Comparison of ENCODE assay signal across 8 cellular contexts in the genomic region with DNA sequence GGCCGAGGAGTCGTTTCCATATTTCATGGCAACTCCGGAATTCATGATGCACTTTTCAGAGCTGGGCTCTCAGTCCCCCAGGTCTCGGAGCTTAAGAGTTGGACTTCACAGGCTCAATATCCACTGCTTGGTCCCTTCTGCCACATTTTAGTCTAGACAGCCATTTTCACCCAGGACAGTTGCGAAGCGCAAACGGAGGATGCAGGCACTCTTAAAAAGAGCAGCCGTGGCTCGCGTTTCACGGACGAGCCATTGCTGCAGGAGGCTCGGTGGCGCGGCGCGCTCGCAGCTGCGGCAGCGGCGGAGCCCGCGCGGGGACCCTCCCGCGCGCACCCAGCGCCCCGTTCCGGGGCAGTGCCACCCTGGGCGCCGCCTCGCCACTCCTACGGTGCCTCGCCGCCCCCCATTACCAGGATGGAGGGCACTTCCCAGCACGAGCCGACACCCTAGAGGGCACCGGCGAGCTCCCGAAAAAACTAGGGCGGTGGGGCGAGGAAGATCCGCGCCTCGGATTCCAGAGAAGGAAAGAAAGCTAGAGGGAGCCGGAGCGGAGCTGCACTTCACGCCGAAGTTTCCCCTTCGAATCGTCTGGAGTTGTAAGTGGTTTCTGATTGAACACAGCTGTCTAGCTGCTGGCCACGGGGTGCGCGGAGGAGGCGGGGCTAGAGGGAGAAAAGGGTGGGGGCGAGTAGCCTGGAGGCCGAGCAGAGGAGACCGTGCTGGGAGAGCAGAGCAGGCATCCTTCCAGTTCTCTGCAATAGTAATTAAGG.
DNase-seq lines count a peak whose midpoint lies in the region; ATAC-seq and TF ChIP-seq lines count a peak whose summit lies in the region.

No MANE protein-coding gene starts in this region.

- peak overlapping the region; percentile 52; the same call in 1 of the 2 replicates for H3K27ac Mint-ChIP-seq in WTC11

- peak; percentile 83 for ATAC-seq in WTC11

- H3K4me3 ChIP-seq in GM12864 (ENCODE audit: low read depth, low read length) (peak overlapping the region; percentile 64), cardiac fibroblast (replicated peaks in 1 of 2; ENCODE audit: low read depth in 2 of 2, low read length in 2 of 2) (peak overlapping the region; percentile 70 to 79)

- H3K4me1 Mint-ChIP-seq in WTC11: peaks cover 54% of the 10 kb centered on the region

- peak overlapping the region; percentile 92 for H3K4me3 Mint-ChIP-seq in WTC11

- peaks cover 11% of the 10 kb centered on the region for H3K27me3 Mint-ChIP-seq in WTC11 (ENCODE audit: low read depth)

- H3K9me3 Mint-ChIP-seq in WTC11: no peaks in the 10 kb centered on the region

- peak; percentile 12 for DNase-seq in GM12864 (ENCODE audit: low read depth)
- peak; percentile 87 for DNase-seq in HEK293T (ENCODE audit: extremely low spot score)
- DNase-seq in NCI-H1092 (lab: John Stamatoyannopoulos, UW): peak; percentile 16
- peak; percentile 87 for DNase-seq in WTC11 (ENCODE audit: low spot score)
- DNase-seq in cardiac fibroblast (ENCODE audit: low read depth in 2 of 2): peak; percentile 91 to 96
- peak; percentile 64 for DNase-seq in inferior parietal cortex (ENCODE audit: extremely low spot score)
- peak; percentile 79 for DNase-seq in smooth muscle cell of the brain vasculature (ENCODE audit: low read depth, low spot score)
- DNase-seq in cerebellar nuclear complex (lab: John Stamatoyannopoulos, UW): no peak

- TF ChIP-seq CTCF in GM12864 (IDR thresholded peaks at IDR 0.05; ENCODE audit: low read depth, low read length, missing control alignments): no peak
- TF ChIP-seq CTCF in WTC11 (IDR thresholded peaks at IDR 0.05): no peak
- TF ChIP-seq CTCF in cardiac fibroblast (IDR thresholded peaks at IDR 0.05; ENCODE audit: low read depth, low read length): peak; percentile 26

- CTCF ChIA-PET in HEK293T (lab: Yijun Ruan, JAX): interaction anchor here (0.6 to 1.3 kb wide), 5 partner anchors 149 to 351 kb away, joined by 3 to 6 read pairs (median 3); no protein-coding TSS in a partner anchor
- CTCF ChIA-PET in WTC11 (lab: Charles Lee): interaction anchor here (0.6 to 1.8 kb wide), 8 partner anchors 11 to 311 kb away, joined by 3 to 10 read pairs (median 4); no protein-coding TSS in a partner anchor

- H3K36me3 Mint-ChIP-seq in WTC11: no peaks in the 10 kb centered on the region

- POLR2A ChIA-PET in HEK293T (lab: Yijun Ruan, JAX): interaction anchor here (0.6 to 2.0 kb wide), 21 partner anchors 9 to 318 kb away, joined by 3 to 6 read pairs (median 3); a partner anchor contains a TSS
- POLR2A ChIA-PET in WTC11 (lab: Charles Lee): interaction anchor here (0.6 to 2.3 kb wide), 5 partner anchors 11 to 176 kb away, joined by 3 to 8 read pairs (median 3); no protein-coding TSS in a partner anchor

TF ChIP-seq in HEK293T, 16 proteins besides CTCF, POLR2A, EP300 and RAD21:
- TF ChIP-seq, protein P1, sequence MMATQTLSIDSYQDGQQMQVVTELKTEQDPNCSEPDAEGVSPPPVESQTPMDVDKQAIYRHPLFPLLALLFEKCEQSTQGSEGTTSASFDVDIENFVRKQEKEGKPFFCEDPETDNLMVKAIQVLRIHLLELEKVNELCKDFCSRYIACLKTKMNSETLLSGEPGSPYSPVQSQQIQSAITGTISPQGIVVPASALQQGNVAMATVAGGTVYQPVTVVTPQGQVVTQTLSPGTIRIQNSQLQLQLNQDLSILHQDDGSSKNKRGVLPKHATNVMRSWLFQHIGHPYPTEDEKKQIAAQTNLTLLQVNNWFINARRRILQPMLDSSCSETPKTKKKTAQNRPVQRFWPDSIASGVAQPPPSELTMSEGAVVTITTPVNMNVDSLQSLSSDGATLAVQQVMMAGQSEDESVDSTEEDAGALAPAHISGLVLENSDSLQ (IDR thresholded peaks at IDR 0.05): no peak
- TF ChIP-seq HDGF (IDR thresholded peaks at IDR 0.05; ENCODE audit: borderline replicate concordance) (no peak), L3MBTL2 (conservative IDR thresholded peaks at IDR 0.05) (peak; percentile 58; the same call in 1 of the 2 replicates)

TF ChIP-seq in WTC11, 78 proteins besides CTCF, POLR2A, EP300 and RAD21 (continues in another document):
- TF ChIP-seq, protein P2, sequence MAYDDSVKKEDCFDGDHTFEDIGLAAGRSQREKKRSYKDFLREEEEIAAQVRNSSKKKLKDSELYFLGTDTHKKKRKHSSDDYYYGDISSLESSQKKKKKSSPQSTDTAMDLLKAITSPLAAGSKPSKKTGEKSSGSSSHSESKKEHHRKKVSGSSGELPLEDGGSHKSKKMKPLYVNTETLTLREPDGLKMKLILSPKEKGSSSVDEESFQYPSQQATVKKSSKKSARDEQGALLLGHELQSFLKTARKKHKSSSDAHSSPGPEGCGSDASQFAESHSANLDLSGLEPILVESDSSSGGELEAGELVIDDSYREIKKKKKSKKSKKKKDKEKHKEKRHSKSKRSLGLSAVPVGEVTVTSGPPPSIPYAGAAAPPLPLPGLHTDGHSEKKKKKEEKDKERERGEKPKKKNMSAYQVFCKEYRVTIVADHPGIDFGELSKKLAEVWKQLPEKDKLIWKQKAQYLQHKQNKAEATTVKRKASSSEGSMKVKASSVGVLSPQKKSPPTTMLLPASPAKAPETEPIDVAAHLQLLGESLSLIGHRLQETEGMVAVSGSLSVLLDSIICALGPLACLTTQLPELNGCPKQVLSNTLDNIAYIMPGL (CRISPR knock-in tag; IDR thresholded peaks at IDR 0.05): 0 out of 2 replicates have a peak, but pooled peaks have one; percentile 50
- TF ChIP-seq ZNF232 (CRISPR knock-in tag; IDR thresholded peaks at IDR 0.05): 0 out of 2 replicates have a peak, but pooled peaks have one; percentile 4
- 0 out of 2 replicates have a peak, but pooled peaks have one; percentile 25 for TF ChIP-seq ZNF423 (CRISPR knock-in tag; IDR thresholded peaks at IDR 0.05)
- no peak for TF ChIP-seq SMAD4 (CRISPR knock-in tag; IDR thresholded peaks at IDR 0.05)
- no peak for TF ChIP-seq JAZF1 (CRISPR knock-in tag; IDR thresholded peaks at IDR 0.05)
- TF ChIP-seq, protein P3, sequence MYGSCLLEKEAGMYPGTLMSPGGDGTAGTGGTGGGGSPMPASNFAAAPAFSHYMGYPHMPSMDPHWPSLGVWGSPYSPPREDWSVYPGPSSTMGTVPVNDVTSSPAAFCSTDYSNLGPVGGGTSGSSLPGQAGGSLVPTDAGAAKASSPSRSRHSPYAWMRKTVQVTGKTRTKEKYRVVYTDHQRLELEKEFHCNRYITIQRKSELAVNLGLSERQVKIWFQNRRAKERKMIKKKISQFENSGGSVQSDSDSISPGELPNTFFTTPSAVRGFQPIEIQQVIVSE (CRISPR knock-in tag; IDR thresholded peaks at IDR 0.05; ENCODE audit: borderline replicate concordance): no peak
- TF ChIP-seq, protein P4, sequence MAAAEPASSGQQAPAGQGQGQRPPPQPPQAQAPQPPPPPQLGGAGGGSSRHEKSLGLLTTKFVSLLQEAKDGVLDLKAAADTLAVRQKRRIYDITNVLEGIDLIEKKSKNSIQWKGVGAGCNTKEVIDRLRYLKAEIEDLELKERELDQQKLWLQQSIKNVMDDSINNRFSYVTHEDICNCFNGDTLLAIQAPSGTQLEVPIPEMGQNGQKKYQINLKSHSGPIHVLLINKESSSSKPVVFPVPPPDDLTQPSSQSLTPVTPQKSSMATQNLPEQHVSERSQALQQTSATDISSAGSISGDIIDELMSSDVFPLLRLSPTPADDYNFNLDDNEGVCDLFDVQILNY (CRISPR knock-in tag; IDR thresholded peaks at IDR 0.05): no peak
- no peak for TF ChIP-seq NFATC4 (CRISPR knock-in tag; IDR thresholded peaks at IDR 0.05)
- TF ChIP-seq GTF2I (CRISPR knock-in tag; conservative IDR thresholded peaks at IDR 0.05): no peak
- TF ChIP-seq, protein P5, sequence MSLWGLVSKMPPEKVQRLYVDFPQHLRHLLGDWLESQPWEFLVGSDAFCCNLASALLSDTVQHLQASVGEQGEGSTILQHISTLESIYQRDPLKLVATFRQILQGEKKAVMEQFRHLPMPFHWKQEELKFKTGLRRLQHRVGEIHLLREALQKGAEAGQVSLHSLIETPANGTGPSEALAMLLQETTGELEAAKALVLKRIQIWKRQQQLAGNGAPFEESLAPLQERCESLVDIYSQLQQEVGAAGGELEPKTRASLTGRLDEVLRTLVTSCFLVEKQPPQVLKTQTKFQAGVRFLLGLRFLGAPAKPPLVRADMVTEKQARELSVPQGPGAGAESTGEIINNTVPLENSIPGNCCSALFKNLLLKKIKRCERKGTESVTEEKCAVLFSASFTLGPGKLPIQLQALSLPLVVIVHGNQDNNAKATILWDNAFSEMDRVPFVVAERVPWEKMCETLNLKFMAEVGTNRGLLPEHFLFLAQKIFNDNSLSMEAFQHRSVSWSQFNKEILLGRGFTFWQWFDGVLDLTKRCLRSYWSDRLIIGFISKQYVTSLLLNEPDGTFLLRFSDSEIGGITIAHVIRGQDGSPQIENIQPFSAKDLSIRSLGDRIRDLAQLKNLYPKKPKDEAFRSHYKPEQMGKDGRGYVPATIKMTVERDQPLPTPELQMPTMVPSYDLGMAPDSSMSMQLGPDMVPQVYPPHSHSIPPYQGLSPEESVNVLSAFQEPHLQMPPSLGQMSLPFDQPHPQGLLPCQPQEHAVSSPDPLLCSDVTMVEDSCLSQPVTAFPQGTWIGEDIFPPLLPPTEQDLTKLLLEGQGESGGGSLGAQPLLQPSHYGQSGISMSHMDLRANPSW (CRISPR knock-in tag; conservative IDR thresholded peaks at IDR 0.05; ENCODE audit: low read depth): no peak
- TF ChIP-seq RORB (CRISPR knock-in tag; IDR thresholded peaks at IDR 0.05): no peak
- TF ChIP-seq ZNF263 (CRISPR knock-in tag; IDR thresholded peaks at IDR 0.05; ENCODE audit: low read depth): no peak
- TF ChIP-seq FOXP1 (CRISPR knock-in tag; IDR thresholded peaks at IDR 0.05; ENCODE audit: borderline replicate concordance): no peak
- TF ChIP-seq TEAD1 (CRISPR knock-in tag; IDR thresholded peaks at IDR 0.05): no peak
- TF ChIP-seq, protein P6, sequence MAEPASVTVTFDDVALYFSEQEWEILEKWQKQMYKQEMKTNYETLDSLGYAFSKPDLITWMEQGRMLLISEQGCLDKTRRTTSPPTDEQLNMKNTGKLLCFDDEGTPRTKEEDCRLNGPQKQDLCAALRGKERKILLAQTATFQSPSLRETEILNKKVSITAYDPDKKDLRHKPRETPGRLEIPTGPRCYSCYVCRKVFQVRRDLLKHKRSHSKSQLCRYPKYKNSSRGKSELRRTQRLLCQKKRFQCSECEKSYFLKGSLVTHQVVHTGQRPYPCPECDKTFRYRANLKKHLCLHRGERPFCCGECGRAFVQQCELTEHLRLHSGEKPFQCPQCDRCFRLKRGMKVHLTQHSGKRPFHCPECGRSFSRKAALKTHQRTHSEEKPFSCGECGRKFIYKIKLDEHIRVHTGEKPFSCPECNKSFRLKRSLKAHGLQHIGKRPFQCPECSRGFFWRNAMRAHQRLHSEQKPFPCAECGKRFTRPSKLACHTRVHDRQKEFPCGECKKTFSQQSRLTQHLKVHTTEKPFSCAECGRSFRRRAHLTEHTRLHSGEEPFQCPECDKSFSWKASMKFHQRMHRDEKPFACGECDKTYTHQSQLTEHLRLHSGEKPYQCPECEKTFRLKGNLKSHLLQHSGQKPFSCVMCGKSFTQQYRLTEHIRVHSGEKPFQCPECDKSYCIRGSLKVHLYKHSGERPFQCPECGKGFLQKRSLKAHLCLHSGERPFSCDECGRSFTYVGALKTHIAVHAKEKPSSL (CRISPR knock-in tag; conservative IDR thresholded peaks at IDR 0.05): no peak
- no peak for TF ChIP-seq NR2C2 (CRISPR knock-in tag; IDR thresholded peaks at IDR 0.05)

Comparison
In these comparisons a context has a peak if more than half of its experiments do, and no peak if none do; other contexts are left out.
1. DNase-seq: peak in GM12864 (single experiment), HEK293T (single experiment), NCI-H1092 (single experiment), WTC11 (single experiment), cardiac fibroblast (2 of 2), inferior parietal cortex (single experiment) and smooth muscle cell of the brain vasculature (single experiment); none in cerebellar nuclear complex (0 of 2).